In genomic region chr16:82891918-82892317, GRCh38 we compare ENCODE assay signal across 18 cellular contexts.
A peak's percentile ranks its signal among the peaks of the same experiment; 100 is the strongest.
DNase-seq lines count a peak whose midpoint lies in the region; ATAC-seq, FAIRE-seq and TF ChIP-seq lines count a peak whose summit lies in the region.
"Had no signal": no experiment of that assay in that cellular context is flagged by ENCODE, and none has a peak within 500 bp of the region (broad histone marks: within the 10 kb centered on the region; RNA-seq: fewer than 3 reads in every experiment).

No MANE protein-coding gene starts in this region.

- no peak overlapping the region for H2AFZ ChIP-seq in mammary epithelial cell (ENCODE audit: low read depth, low read length)
- H2AFZ ChIP-seq: PC-9 had no signal

- no peak for DNase-seq in heart right ventricle
- no peak for DNase-seq in cardiac septum (ENCODE audit: low spot score)
- peak; percentile 12 for DNase-seq in mammary epithelial cell
- peak; percentile 23 for DNase-seq in iris pigment epithelial cell (ENCODE audit: low read depth)
- DNase-seq in kidney: no peak
- DNase-seq in sciatic nerve (ENCODE audit: low spot score): no peak
- DNase-seq in central memory CD4-positive, alpha-beta T cell: no peak
- DNase-seq: BE2C; CD4-positive, alpha-beta T cell; HFFc6; KBM-7; NCI-H187; NCI-H2107; NCI-H510A treated with DMSO at 0.1 percent for 48 hours; PC-9 had no signal

- H3K27ac ChIP-seq in heart right ventricle (peak overlapping the region in 7 of 10 donors; percentile 9 to 69 (median 38)), mammary epithelial cell (ENCODE audit: insufficient read depth, low read depth, low read length) (no peak overlapping the region), kidney (ENCODE audit: low read depth in 2 of 2, low read length in 2 of 2) (no peak overlapping the region)
- H3K27ac ChIP-seq: PC-9 had no signal

- peak in 1 of 8 donors; percentile 38 for ATAC-seq in heart right ventricle
- no peak for ATAC-seq in sciatic nerve
- ATAC-seq in GM21619 (IDR thresholded peaks at IDR 0.05; ENCODE audit: unreplicated experiment): no peak

- no peak overlapping the region for H3K4me3 ChIP-seq in heart right ventricle
- no peak overlapping the region for H3K4me3 ChIP-seq in mammary epithelial cell (replicated peaks in 1 of 3; ENCODE audit: insufficient read depth in 1 of 3, low read depth in 2 of 3, low read length in 3 of 3)
- H3K4me3 ChIP-seq in kidney (ENCODE audit: low read length in 2 of 2): no peak overlapping the region
- H3K4me3 ChIP-seq: PC-9 had no signal

- no peaks in the 10 kb centered on the region for H3K9me3 ChIP-seq in heart right ventricle
- no peaks in the 10 kb centered on the region for H3K9me3 ChIP-seq in mammary epithelial cell (replicated peaks; ENCODE audit: insufficient read depth, low read length)
- H3K9me3 ChIP-seq in kidney (ENCODE audit: control insufficient read depth in 1 of 2, low read length in 2 of 2): no peaks in the 10 kb centered on the region
- H3K9me3 ChIP-seq: BE2C had no signal

- in situ Hi-C loops in mammary epithelial cell (cut with MboI; ENCODE audit: low sequenced_read_pairs in 2 of 2): no loop called here

- no peak for FAIRE-seq in kidney (lab: Jason Lieb, UNC)
- FAIRE-seq: A204.1, H54 had no signal

- dilution Hi-C loops in mammary epithelial cell (cut with HindIII; ENCODE audit: low sequenced_read_pairs): no loop called here

- CTCF ChIA-PET in mammary epithelial cell (lab: Charles Lee; ENCODE audit: low non-redundant PET): interaction anchor here (0.6 kb wide), 1 partner anchor 136 kb away, joined by 4 read pairs; no protein-coding TSS in a partner anchor

- H3K36me3 ChIP-seq in heart right ventricle (no peaks in the 10 kb centered on the region), mammary epithelial cell (ENCODE audit: insufficient read depth, low read length) (no peaks in the 10 kb centered on the region), kidney (ENCODE audit: control insufficient read depth in 1 of 2, insufficient read depth in 2 of 2, low read length in 2 of 2) (no peaks in the 10 kb centered on the region)
- H3K36me3 ChIP-seq: BE2C had no signal

- no peaks in the 10 kb centered on the region for H4K20me1 ChIP-seq in mammary epithelial cell (ENCODE audit: insufficient read depth, low read length)

- H3K9ac ChIP-seq in mammary epithelial cell (ENCODE audit: insufficient read depth, low read length) (no peak overlapping the region), kidney (ENCODE audit: low read length in 2 of 2) (no peak overlapping the region)

- WGBS in heart right ventricle, 2 donors: 58 to 69% methylated on average over 3 of the region's 3 CpGs
- 76% methylated on average over 3 of the region's 3 CpGs for WGBS in mammary epithelial cell (ENCODE audit: low coverage, missing lambda C conversion rate)

- H3K4me1 ChIP-seq in heart right ventricle (peaks cover 0 to 38% (median 24%) of the 10 kb centered on the region in 9 donors), mammary epithelial cell (ENCODE audit: insufficient read depth, low read length) (no peaks in the 10 kb centered on the region), kidney (ENCODE audit: control insufficient read depth in 1 of 2, insufficient read depth in 1 of 2, low read depth in 1 of 2, low read length in 2 of 2) (no peaks in the 10 kb centered on the region)
- H3K4me1 ChIP-seq: BE2C had no signal

- no peaks in the 10 kb centered on the region for H3K27me3 ChIP-seq in heart right ventricle
- no peaks in the 10 kb centered on the region for H3K27me3 ChIP-seq in mammary epithelial cell (ENCODE audit: insufficient read depth, low read length)
- H3K27me3 ChIP-seq: BE2C had no signal

- BruUV-seq in mammary epithelial cell (replicated peaks; lab: Mats Ljungman, UMichigan): no TSS peak

- intact Hi-C loops in heart right ventricle (cut with DNase I): no loop called here
- intact Hi-C loops in cardiac septum (cut with DNase I): no loop called here
- intact Hi-C loops in mammary epithelial cell (cut with micrococcal nuclease): no loop called here
- intact Hi-C loops in kidney (cut with DNase I): no loop called here
- intact Hi-C loops in sciatic nerve (cut with DNase I): no loop called here

- TF ChIP-seq CTCF in heart right ventricle (IDR thresholded peaks at IDR 0.05) (no peak), mammary epithelial cell (conservative IDR thresholded peaks at IDR 0.05 in 1 of 2, IDR thresholded peaks at IDR 0.05 in 1 of 2; ENCODE audit: extremely low read depth in 1 of 2, insufficient read depth in 1 of 2, low read depth in 1 of 2, low read length in 2 of 2) (no peak), kidney (IDR thresholded peaks at IDR 0.05; ENCODE audit: borderline replicate concordance, extremely low read depth, insufficient read depth) (no peak)

- H3K4me2 ChIP-seq in mammary epithelial cell (ENCODE audit: insufficient read depth, low read depth, low read length): no peak overlapping the region
- H3K4me2 ChIP-seq: PC-9 had no signal

- peaks cover 38% of the 10 kb centered on the region for H3K79me2 ChIP-seq in mammary epithelial cell (ENCODE audit: insufficient read depth, low read length)

Comparison
In these comparisons a context has a peak if more than half of its experiments do, and no peak if none do; other contexts are left out.
1. DNase-seq: peak in mammary epithelial cell (single experiment) and iris pigment epithelial cell (single experiment); none in heart right ventricle (0 of 2), cardiac septum (single experiment), kidney (single experiment), sciatic nerve (single experiment) and central memory CD4-positive, alpha-beta T cell (single experiment).
2. H3K27ac ChIP-seq: peak in heart right ventricle (7 of 10); none in mammary epithelial cell (single experiment) and kidney (0 of 2).